In genomic region chr1:24641646-24642151, GRCh38 we compare ENCODE assay signal across 8 cellular contexts. TPM values are rescaled to one million over a fixed set of nuclear protein-coding genes. Genes with fewer than 3 reads are reported as not detected.
A peak's percentile ranks its signal among the peaks of the same experiment; 100 is the strongest.
DNase-seq lines count a peak whose midpoint lies in the region; ATAC-seq, FAIRE-seq and TF ChIP-seq lines count a peak whose summit lies in the region.

No MANE protein-coding gene starts in this region.

- peaks cover 3% of the 10 kb centered on the region for H3K27me3 Mint-ChIP-seq in astrocyte (ENCODE audit: low read depth, unreplicated experiment)

- H4K20me1 ChIP-seq in PC-3 (ENCODE audit: low read length) (peaks cover 28% of the 10 kb centered on the region), astrocyte (ENCODE audit: insufficient read depth, low read length) (peaks cover 34% of the 10 kb centered on the region)

- no peaks in the 10 kb centered on the region for H3K27me3 ChIP-seq in PC-3 (ENCODE audit: low read length)
- H3K27me3 ChIP-seq in astrocyte (ENCODE audit: insufficient read depth, low read length): peaks cover 2% of the 10 kb centered on the region
- 0 out of 2 replicates have a peak, but pooled peaks cover 5% of the 10 kb centered on the region for H3K27me3 ChIP-seq in iPS-20b (ENCODE audit: insufficient read depth, low read length)

- ATAC-seq in PC-3 (no peak), HG02870 (IDR thresholded peaks at IDR 0.05; ENCODE audit: unreplicated experiment) (no peak)

- H3K4me3 ChIP-seq in PC-3 (ENCODE audit: low read length) (peak overlapping the region; percentile 77), astrocyte (ENCODE audit: insufficient read depth, low read depth, low read length) (peak overlapping the region; percentile 49), iPS-20b (ENCODE audit: low read length) (peak overlapping the region; percentile 82), skin epidermis (peak overlapping the region; percentile 80 to 98 (median 91))

- TF ChIP-seq CTCF in GM10266 (IDR thresholded peaks at IDR 0.05; ENCODE audit: control insufficient read depth, insufficient read depth, low read depth, missing control alignments) (no peak), PC-3 (conservative IDR thresholded peaks at IDR 0.05; ENCODE audit: low read depth, low read length) (no peak), astrocyte (IDR thresholded peaks at IDR 0.05; ENCODE audit: insufficient read depth, low read depth, low read length) (no peak)

- POLR2A ChIA-PET in PC-3 (lab: Charles Lee; ENCODE audit: unreplicated experiment): no interaction called here

- no peaks in the 10 kb centered on the region for H3F3A ChIP-seq in PC-3 (ENCODE audit: low read length, unreplicated experiment)

- no peaks in the 10 kb centered on the region for H3K9me3 Mint-ChIP-seq in astrocyte (ENCODE audit: unreplicated experiment)

- BruUV-seq in PC-3 (replicated peaks; lab: Mats Ljungman, UMichigan): no TSS peak

- H3K4me3 Mint-ChIP-seq in astrocyte (ENCODE audit: unreplicated experiment): peak overlapping the region; percentile 94

- intact Hi-C loops in PC-3 (cut with micrococcal nuclease): no loop called here

- peak overlapping the region; percentile 99 for H3K27ac Mint-ChIP-seq in astrocyte (ENCODE audit: unreplicated experiment)

- DNase-seq in GM10266 (ENCODE audit: extremely low spot score): peak; percentile 43
- no peak for DNase-seq in PC-3
- DNase-seq in astrocyte (ENCODE audit: low read depth): peak; percentile 18
- DNase-seq in SHP77 treated with DMSO at 0.1 percent for 48 hours (lab: John Stamatoyannopoulos, UW): no peak
- no peak for DNase-seq in NCI-H526 (lab: John Stamatoyannopoulos, UW)

- H3K36me3 ChIP-seq in PC-3 (ENCODE audit: low read depth, low read length): peaks cover 15% of the 10 kb centered on the region
- peaks cover 6% of the 10 kb centered on the region for H3K36me3 ChIP-seq in astrocyte (ENCODE audit: insufficient read depth, low read length)
- H3K36me3 ChIP-seq in iPS-20b (ENCODE audit: insufficient read depth, low read depth, low read length): peaks cover 19% of the 10 kb centered on the region

- peak overlapping the region; percentile 95 for H3K9ac ChIP-seq in PC-3 (ENCODE audit: low read length)
- peak overlapping the region; percentile 96 for H3K9ac ChIP-seq in astrocyte (ENCODE audit: low read length)
- peak overlapping the region; percentile 95 for H3K9ac ChIP-seq in iPS-20b (ENCODE audit: low read depth, low read length)

- H3K27ac ChIP-seq in PC-3 (ENCODE audit: low read length) (no peak overlapping the region), astrocyte (ENCODE audit: low read depth, low read length) (peak overlapping the region; percentile 98), iPS-20b (ENCODE audit: low read length) (peak overlapping the region; percentile 43), skin epidermis (peak overlapping the region; percentile 90 to 100 (median 98))

- no peaks in the 10 kb centered on the region for H3K9me3 ChIP-seq in PC-3 (ENCODE audit: low read length)
- no peaks in the 10 kb centered on the region for H3K9me3 ChIP-seq in astrocyte (ENCODE audit: insufficient read depth, low read depth, low read length)
- no peaks in the 10 kb centered on the region for H3K9me3 ChIP-seq in iPS-20b (ENCODE audit: insufficient read depth, low read depth, low read length)

- H3K4me2 ChIP-seq in PC-3 (ENCODE audit: low read length): peak overlapping the region; percentile 80
- H3K4me2 ChIP-seq in astrocyte (ENCODE audit: low read length): peak overlapping the region; percentile 83

- no peaks in the 10 kb centered on the region for H3K9me2 ChIP-seq in PC-3 (replicated peaks; ENCODE audit: low read length)

- peaks cover 3% of the 10 kb centered on the region for H3K36me3 Mint-ChIP-seq in astrocyte (ENCODE audit: low read depth, unreplicated experiment)

- no peak overlapping the region for H2AFZ ChIP-seq in PC-3 (ENCODE audit: low read length)
- peak overlapping the region; percentile 74 for H2AFZ ChIP-seq in astrocyte (ENCODE audit: low read depth, low read length)

- H3K4me1 ChIP-seq in PC-3 (ENCODE audit: insufficient read depth, low read length) (peaks cover 28% of the 10 kb centered on the region), astrocyte (ENCODE audit: insufficient read depth, low read length) (peaks cover 17% of the 10 kb centered on the region), iPS-20b (ENCODE audit: insufficient read depth, low read length) (peaks cover 11% of the 10 kb centered on the region; the same call in 1 of the 2 replicates)

- H3K79me2 ChIP-seq in PC-3 (ENCODE audit: low read length): peaks cover 50% of the 10 kb centered on the region
- H3K79me2 ChIP-seq in astrocyte (ENCODE audit: insufficient read depth, low read length): peaks cover 39% of the 10 kb centered on the region

- peaks cover 23% of the 10 kb centered on the region for H3K4me1 Mint-ChIP-seq in astrocyte (ENCODE audit: low read depth, unreplicated experiment)

- no peak for FAIRE-seq in astrocyte (lab: Jason Lieb, UNC)

- CTCF ChIA-PET in PC-3 (lab: Charles Lee): no interaction called here

RNA-seq across cellular contexts. Expression of gene SRRM1, which starts 1.4 kb away (rescaled TPM):
- total RNA-seq in PC-3 (2014; rRNA removed) (30.7 and 51.3 TPM in 2 replicates), astrocyte (124 and 138 TPM in 2 replicates)

Comparison
In these comparisons a context has a peak if more than half of its experiments do, and no peak if none do; other contexts are left out.
1. DNase-seq: peak in GM10266 (single experiment) and astrocyte (single experiment); none in PC-3 (single experiment), SHP77 treated with DMSO at 0.1 percent for 48 hours (single experiment) and NCI-H526 (0 of 2).
2. Peak in every context shown above with its lines, with median percentiles within 50 percentile points of each other: H3K4me3 ChIP-seq and H3K9ac ChIP-seq.